In the genomic region with DNA sequence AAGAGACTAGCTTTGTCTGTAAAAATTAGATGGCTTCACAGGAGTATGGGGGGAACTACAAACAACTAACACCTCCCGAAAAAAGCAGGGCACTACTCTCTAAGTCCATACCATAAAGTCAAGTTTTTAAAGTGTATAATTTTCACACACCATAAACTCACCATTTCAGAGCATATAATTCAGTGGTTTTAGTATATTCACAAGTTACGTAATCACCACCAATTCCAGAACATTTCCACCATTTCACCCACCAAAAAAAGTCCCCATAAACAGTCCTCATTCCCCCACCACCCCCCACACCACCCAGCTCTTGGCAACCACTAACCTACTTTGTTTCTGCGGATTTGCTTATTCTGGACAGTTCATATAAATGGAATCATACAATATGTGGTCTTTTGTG, we compare ENCODE assay signal across 1 cellular context.
TF ChIP-seq lines count a peak whose summit lies in the region.

No MANE protein-coding gene starts in this region.

TF ChIP-seq in IMR-90, 13 proteins besides CTCF, POLR2A, EP300 and RAD21:
- TF ChIP-seq CEBPB (IDR thresholded peaks at IDR 0.05; ENCODE audit: low read depth, low read length): peak; percentile 73
- TF ChIP-seq RCOR1 (IDR thresholded peaks at IDR 0.05; ENCODE audit: insufficient replicate concordance, low read length): no peak
- TF ChIP-seq BHLHE40 (IDR thresholded peaks at IDR 0.05; ENCODE audit: low read depth, low read length): no peak
- TF ChIP-seq, protein P1, sequence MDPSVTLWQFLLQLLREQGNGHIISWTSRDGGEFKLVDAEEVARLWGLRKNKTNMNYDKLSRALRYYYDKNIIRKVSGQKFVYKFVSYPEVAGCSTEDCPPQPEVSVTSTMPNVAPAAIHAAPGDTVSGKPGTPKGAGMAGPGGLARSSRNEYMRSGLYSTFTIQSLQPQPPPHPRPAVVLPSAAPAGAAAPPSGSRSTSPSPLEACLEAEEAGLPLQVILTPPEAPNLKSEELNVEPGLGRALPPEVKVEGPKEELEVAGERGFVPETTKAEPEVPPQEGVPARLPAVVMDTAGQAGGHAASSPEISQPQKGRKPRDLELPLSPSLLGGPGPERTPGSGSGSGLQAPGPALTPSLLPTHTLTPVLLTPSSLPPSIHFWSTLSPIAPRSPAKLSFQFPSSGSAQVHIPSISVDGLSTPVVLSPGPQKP (IDR thresholded peaks at IDR 0.05; ENCODE audit: borderline replicate concordance, low read depth, low read length): no peak
- no peak for TF ChIP-seq MAZ (IDR thresholded peaks at IDR 0.05; ENCODE audit: borderline replicate concordance, low read depth, low read length)
- no peak for TF ChIP-seq MAFK (IDR thresholded peaks at IDR 0.05; ENCODE audit: low read depth, low read length)
